In the genomic region with DNA sequence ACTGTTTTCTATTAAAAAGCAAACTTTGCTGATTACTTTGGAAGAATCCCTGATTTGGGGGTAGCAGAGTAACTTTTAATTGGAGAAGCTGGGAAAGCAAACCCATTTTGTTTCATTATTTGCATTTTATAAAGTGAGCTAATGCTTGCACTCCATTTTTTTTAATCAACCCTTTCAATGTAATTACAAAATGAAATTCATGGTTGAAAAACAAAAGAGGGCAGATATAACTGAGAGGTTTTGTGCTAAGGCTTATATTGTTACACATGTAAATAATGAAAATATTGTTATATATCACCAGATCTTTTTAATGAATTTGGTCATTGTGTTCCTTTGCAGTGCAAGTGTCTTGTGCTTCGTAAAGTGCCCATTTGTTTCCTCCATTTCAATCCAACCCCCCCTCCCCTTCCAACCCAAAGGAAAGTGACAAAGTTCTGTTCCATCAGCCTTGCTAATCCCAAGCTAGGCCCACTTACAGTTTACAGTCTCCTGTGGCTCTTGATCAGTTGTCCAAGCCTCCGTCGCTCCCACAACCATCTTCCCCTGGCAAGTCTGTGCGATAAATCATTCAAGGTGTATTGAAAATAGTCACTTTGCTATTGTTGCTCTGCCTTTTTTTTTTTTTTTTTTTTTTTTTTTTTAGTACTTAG, we compare ENCODE assay signal across 1 cellular context.
TF ChIP-seq lines count a peak whose summit lies in the region.

No MANE protein-coding gene starts in this region.

TF ChIP-seq in GM23338, 12 proteins besides CTCF, POLR2A, EP300 and RAD21:
- TF ChIP-seq, protein P1, sequence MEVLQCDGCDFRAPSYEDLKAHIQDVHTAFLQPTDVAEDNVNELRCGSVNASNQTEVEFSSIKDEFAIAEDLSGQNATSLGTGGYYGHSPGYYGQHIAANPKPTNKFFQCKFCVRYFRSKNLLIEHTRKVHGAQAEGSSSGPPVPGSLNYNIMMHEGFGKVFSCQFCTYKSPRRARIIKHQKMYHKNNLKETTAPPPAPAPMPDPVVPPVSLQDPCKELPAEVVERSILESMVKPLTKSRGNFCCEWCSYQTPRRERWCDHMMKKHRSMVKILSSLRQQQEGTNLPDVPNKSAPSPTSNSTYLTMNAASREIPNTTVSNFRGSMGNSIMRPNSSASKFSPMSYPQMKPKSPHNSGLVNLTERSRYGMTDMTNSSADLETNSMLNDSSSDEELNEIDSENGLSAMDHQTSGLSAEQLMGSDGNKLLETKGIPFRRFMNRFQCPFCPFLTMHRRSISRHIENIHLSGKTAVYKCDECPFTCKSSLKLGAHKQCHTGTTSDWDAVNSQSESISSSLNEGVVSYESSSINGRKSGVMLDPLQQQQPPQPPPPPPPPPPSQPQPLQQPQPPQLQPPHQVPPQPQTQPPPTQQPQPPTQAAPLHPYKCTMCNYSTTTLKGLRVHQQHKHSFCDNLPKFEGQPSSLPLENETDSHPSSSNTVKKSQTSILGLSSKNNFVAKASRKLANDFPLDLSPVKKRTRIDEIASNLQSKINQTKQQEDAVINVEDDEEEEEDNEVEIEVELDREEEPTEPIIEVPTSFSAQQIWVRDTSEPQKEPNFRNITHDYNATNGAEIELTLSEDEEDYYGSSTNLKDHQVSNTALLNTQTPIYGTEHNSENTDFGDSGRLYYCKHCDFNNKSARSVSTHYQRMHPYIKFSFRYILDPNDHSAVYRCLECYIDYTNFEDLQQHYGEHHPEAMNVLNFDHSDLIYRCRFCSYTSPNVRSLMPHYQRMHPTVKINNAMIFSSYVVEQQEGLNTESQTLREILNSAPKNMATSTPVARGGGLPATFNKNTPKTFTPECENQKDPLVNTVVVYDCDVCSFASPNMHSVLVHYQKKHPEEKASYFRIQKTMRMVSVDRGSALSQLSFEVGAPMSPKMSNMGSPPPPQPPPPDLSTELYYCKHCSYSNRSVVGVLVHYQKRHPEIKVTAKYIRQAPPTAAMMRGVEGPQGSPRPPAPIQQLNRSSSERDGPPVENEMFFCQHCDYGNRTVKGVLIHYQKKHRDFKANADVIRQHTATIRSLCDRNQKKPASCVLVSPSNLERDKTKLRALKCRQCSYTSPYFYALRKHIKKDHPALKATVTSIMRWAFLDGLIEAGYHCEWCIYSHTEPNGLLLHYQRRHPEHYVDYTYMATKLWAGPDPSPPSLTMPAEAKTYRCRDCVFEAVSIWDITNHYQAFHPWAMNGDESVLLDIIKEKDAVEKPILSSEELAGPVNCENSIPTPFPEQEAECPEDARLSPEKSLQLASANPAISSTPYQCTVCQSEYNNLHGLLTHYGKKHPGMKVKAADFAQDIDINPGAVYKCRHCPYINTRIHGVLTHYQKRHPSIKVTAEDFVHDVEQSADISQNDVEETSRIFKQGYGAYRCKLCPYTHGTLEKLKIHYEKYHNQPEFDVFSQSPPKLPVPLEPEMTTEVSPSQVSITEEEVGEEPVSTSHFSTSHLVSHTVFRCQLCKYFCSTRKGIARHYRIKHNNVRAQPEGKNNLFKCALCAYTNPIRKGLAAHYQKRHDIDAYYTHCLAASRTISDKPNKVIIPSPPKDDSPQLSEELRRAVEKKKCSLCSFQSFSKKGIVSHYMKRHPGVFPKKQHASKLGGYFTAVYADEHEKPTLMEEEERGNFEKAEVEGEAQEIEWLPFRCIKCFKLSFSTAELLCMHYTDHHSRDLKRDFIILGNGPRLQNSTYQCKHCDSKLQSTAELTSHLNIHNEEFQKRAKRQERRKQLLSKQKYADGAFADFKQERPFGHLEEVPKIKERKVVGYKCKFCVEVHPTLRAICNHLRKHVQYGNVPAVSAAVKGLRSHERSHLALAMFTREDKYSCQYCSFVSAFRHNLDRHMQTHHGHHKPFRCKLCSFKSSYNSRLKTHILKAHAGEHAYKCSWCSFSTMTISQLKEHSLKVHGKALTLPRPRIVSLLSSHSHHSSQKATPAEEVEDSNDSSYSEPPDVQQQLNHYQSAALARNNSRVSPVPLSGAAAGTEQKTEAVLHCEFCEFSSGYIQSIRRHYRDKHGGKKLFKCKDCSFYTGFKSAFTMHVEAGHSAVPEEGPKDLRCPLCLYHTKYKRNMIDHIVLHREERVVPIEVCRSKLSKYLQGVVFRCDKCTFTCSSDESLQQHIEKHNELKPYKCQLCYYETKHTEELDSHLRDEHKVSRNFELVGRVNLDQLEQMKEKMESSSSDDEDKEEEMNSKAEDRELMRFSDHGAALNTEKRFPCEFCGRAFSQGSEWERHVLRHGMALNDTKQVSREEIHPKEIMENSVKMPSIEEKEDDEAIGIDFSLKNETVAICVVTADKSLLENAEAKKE (CRISPR knock-in tag; IDR thresholded peaks at IDR 0.05) = no peak
- TF ChIP-seq EZH2 (IDR thresholded peaks at IDR 0.05; ENCODE audit: low read depth, unreplicated experiment) = peak; percentile 32
